ENCODE assay signal across 8 cellular contexts in the genomic region with DNA sequence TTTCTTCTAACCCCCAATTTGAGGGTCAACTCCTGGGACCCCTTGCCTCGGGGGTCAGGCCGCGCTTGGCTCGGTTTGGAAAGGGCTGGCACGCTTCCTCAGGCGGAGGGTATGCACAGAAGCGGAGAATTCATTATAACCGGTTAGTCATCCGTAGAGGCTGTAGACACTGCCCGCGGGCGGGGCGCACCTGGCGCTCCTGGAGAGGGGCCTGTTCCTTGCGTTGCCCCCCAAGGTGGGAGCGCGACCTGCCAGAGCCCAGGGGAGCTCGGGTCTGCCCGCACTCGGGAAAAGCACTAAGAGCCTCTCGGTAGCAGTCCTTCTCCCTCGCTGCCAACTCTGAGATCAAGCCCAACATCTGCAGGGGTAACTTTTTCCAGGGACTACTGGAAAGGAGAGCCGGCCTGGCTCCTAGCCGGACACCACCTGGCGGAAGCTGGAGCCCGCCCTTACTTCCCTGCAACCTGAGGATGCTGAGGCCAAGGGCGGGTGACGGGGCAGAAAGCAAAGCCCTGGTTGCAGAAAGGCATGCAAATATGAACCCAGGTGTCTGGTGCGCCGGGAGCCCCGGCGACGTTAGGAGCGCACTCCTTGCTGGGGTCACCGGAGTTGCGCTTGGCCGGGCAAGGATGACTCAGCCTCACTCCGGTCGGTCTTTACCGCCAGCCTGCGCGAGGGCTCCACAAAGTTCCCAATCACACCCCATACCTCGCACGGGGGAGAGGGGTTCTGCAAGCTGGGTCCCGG. TPM values are rescaled to one million over a fixed set of nuclear protein-coding genes. Genes with fewer than 3 reads are reported as not detected.
DNase-seq lines count a peak whose midpoint lies in the region; ATAC-seq, FAIRE-seq and TF ChIP-seq lines count a peak whose summit lies in the region.

No MANE protein-coding gene starts in this region.

- H3K27ac ChIP-seq in vagina (no peak overlapping the region), PC-9 (no peak overlapping the region)

- H4K20me1 ChIP-seq in PC-9 (ENCODE audit: insufficient read depth), result no peaks in the 10 kb centered on the region

- H3K4me2 ChIP-seq in PC-9, result no peak overlapping the region

- intact Hi-C loops in vagina (cut with DNase I) (no loop called here), PC-9 (cut with micrococcal nuclease; ENCODE audit: unreplicated experiment) (no loop called here)

- DNase-seq in D341Med (ENCODE audit: low spot score) (peak; percentile 51), NCI-H748 treated with DMSO at 0.1 percent for 48 hours (lab: John Stamatoyannopoulos, UW) (peak; percentile 20), iPS-NIHi7 (ENCODE audit: extremely low spot score) (peak; percentile 66), vagina (ENCODE audit: extremely low spot score in 2 of 2) (no peak), PC-9 (no peak), GM19239 (ENCODE audit: insufficient read length, low spot score) (no peak)
- no peak for DNase-seq in activated CD4-positive, CD25-positive, alpha-beta regulatory T cell (lab: John Stamatoyannopoulos, UW)

- no TSS peak for BruUV-seq in PC-9 (replicated peaks; lab: Mats Ljungman, UMichigan)

- no peak overlapping the region for H2AFZ ChIP-seq in PC-9

- TF ChIP-seq POLR2A in vagina (IDR thresholded peaks at IDR 0.05), result no peak

- no peaks in the 10 kb centered on the region for H3K9me3 ChIP-seq in vagina
- H3K9me3 ChIP-seq in PC-9 (ENCODE audit: insufficient read depth, low read depth), result no peaks in the 10 kb centered on the region

- H3K4me1 ChIP-seq in vagina, result peaks cover 14% of the 10 kb centered on the region
- H3K4me1 ChIP-seq in PC-9 (replicated peaks; ENCODE audit: insufficient read depth), result no peaks in the 10 kb centered on the region

- H3K27me3 ChIP-seq in vagina (no peaks in the 10 kb centered on the region), PC-9 (ENCODE audit: insufficient read depth, low read depth) (peaks cover 8% of the 10 kb centered on the region; the same call in 1 of the 2 replicates)

- CTCF ChIA-PET in PC-9 (lab: Charles Lee), result no interaction called here

- no peaks in the 10 kb centered on the region for H3F3A ChIP-seq in PC-9 (ENCODE audit: insufficient read depth, low read depth)

- peak overlapping the region; percentile 60 to 78 for H3K4me3 ChIP-seq in vagina
- H3K4me3 ChIP-seq in PC-9, result no peak overlapping the region

- H3K9me2 ChIP-seq in PC-9 (ENCODE audit: insufficient read depth), result no peaks in the 10 kb centered on the region

- POLR2A ChIA-PET in PC-9 (lab: Charles Lee; ENCODE audit: unreplicated experiment), result no interaction called here

- H3K36me3 ChIP-seq in vagina, result no peaks in the 10 kb centered on the region
- no peaks in the 10 kb centered on the region for H3K36me3 ChIP-seq in PC-9 (ENCODE audit: low read depth)

- TF ChIP-seq CTCF in vagina (IDR thresholded peaks at IDR 0.05) (no peak), PC-9 (conservative IDR thresholded peaks at IDR 0.05) (no peak)

- FAIRE-seq in GM19239 (lab: Jason Lieb, UNC), result no peak

- ATAC-seq in GM21723 (IDR thresholded peaks at IDR 0.05; ENCODE audit: unreplicated experiment), result peak; percentile 81

- H3K79me2 ChIP-seq in PC-9 (ENCODE audit: low read depth), result no peaks in the 10 kb centered on the region

RNA-seq across cellular contexts. Expression of gene CACNA2D3, which starts 1.5 kb away (rescaled TPM):
- 17.2 TPM for total RNA-seq in vagina
- 0.18 and 0.59 TPM in 2 replicates for total RNA-seq in PC-9 (2021)

Comparison
In these comparisons a context has a peak if more than half of its experiments do, and no peak if none do; other contexts are left out.
1. DNase-seq: peak in D341Med (single experiment), NCI-H748 treated with DMSO at 0.1 percent for 48 hours (single experiment) and iPS-NIHi7 (single experiment); none in vagina (0 of 2), activated CD4-positive, CD25-positive, alpha-beta regulatory T cell (0 of 4), PC-9 (0 of 2) and GM19239 (single experiment).
2. RNA of gene CACNA2D3, which starts 1.5 kb away (total RNA-seq): 17.2 TPM in vagina (single experiment); 0.18 to 0.59 TPM in PC-9; every median in the first group is over 10 times any median in the second.